In genomic region chr14:29064305-29064704, GRCh38 we compare ENCODE assay signal across 18 cellular contexts.
"Had no signal": no experiment of that assay in that cellular context is flagged by ENCODE, and none has a peak within 500 bp of the region (broad histone marks: within the 10 kb centered on the region; RNA-seq: fewer than 3 reads in every experiment).

No MANE protein-coding gene starts in this region.

- H3K9me3 ChIP-seq: esophagus muscularis mucosa, gastroesophageal sphincter, left lung had no signal

- H3K4me3 ChIP-seq: coronary artery, dorsolateral prefrontal cortex, esophagus muscularis mucosa, gastroesophageal sphincter, heart left ventricle, left lung, lower lobe of right lung, mucosa of descending colon had no signal

- H3K27ac Mint-ChIP-seq: mesothelial cell of epicardium, naive B cell had no signal

- H3K27me3 ChIP-seq: dorsolateral prefrontal cortex, esophagus muscularis mucosa, foreskin keratinocyte, gastroesophageal sphincter, heart left ventricle, left lung had no signal

- H3K27ac ChIP-seq: coronary artery, dorsolateral prefrontal cortex, esophagus muscularis mucosa, foreskin keratinocyte, gastroesophageal sphincter, heart left ventricle, left lung, lower lobe of right lung had no signal

- H3K4me1 ChIP-seq: foreskin keratinocyte, gastroesophageal sphincter, heart left ventricle, left lung, lower lobe of right lung had no signal

- H3K36me3 Mint-ChIP-seq: mesothelial cell of epicardium, naive B cell had no signal

- DNase-seq: dermis blood vessel endothelial cell; dorsolateral prefrontal cortex; effector CD4-positive, alpha-beta T cell; effector memory CD4-positive, alpha-beta T cell; foreskin keratinocyte; heart left ventricle; hippocampal formation; left cardiac atrium; left lung; left ventricle myocardium superior; lower lobe of right lung; mesenchymal stem cell; mucosa of descending colon; naive B cell had no signal

- H3K36me3 ChIP-seq: esophagus muscularis mucosa, gastroesophageal sphincter, heart left ventricle, left lung, lower lobe of right lung had no signal

- H3K27me3 Mint-ChIP-seq: naive B cell had no signal

- H3K4me3 Mint-ChIP-seq: mesothelial cell of epicardium, naive B cell had no signal

- H3K4me1 Mint-ChIP-seq: mesothelial cell of epicardium, naive B cell had no signal
